ENCODE assay signal across 1 cellular context in genomic region chr6:109454483-109455160, GRCh38.
TF ChIP-seq lines count a peak whose summit lies in the region.

No MANE protein-coding gene starts in this region.

TF ChIP-seq in GM12878, 131 proteins besides CTCF, POLR2A, EP300 and RAD21:
- TF ChIP-seq HDAC6 (IDR thresholded peaks at IDR 0.05; ENCODE audit: unreplicated experiment): no peak
- TF ChIP-seq BHLHE40 (IDR thresholded peaks at IDR 0.05; ENCODE audit: borderline replicate concordance in 1 of 2, low read depth in 2 of 2, low read length in 1 of 2): peak; percentile 44 to 78; a peak in 3 of 4 replicates
- peak; percentile 46; the same call in 1 of the 2 replicates for TF ChIP-seq MTA2 (IDR thresholded peaks at IDR 0.05; ENCODE audit: low read depth)
- peak; percentile 81 for TF ChIP-seq MAX (IDR thresholded peaks at IDR 0.05; ENCODE audit: low read depth, low read length)
- peak; percentile 54; the same call in 1 of the 2 replicates for TF ChIP-seq SMARCA5 (IDR thresholded peaks at IDR 0.05)
- TF ChIP-seq IKZF2 (IDR thresholded peaks at IDR 0.05): peak; percentile 40 to 74; a peak in 3 of 4 replicates
- peak; percentile 4; the same call in 1 of the 2 replicates for TF ChIP-seq TCF12 (IDR thresholded peaks at IDR 0.05; ENCODE audit: low read depth, low read length)
- TF ChIP-seq ZBED1 (IDR thresholded peaks at IDR 0.05; ENCODE audit: borderline replicate concordance): peak; percentile 39; the same call in 1 of the 2 replicates
- 0 out of 2 replicates have a peak, but pooled peaks have one; percentile 55 for TF ChIP-seq PML (IDR thresholded peaks at IDR 0.05; ENCODE audit: low read length)
- TF ChIP-seq TCF3 (IDR thresholded peaks at IDR 0.05; ENCODE audit: borderline replicate concordance, insufficient read depth, low read depth, low read length): peak; percentile 66; the same call in 1 of the 2 replicates
- TF ChIP-seq EGR1 (IDR thresholded peaks at IDR 0.05; ENCODE audit: borderline replicate concordance in 1 of 2, low read depth in 2 of 2, low read length in 2 of 2): peak in 1 of 2 experiments; percentile 57; a peak in 1 of 3 replicates
- TF ChIP-seq YY1 (IDR thresholded peaks at IDR 0.05; ENCODE audit: low read depth, low read length): peak; percentile 8; the same call in 1 of the 2 replicates
- TF ChIP-seq NKRF (conservative IDR thresholded peaks at IDR 0.05): 0 out of 2 replicates have a peak, but pooled peaks have one; percentile 22
- TF ChIP-seq IKZF1 (conservative IDR thresholded peaks at IDR 0.05): peak; percentile 60
- peak; percentile 65 for TF ChIP-seq MEF2B (IDR thresholded peaks at IDR 0.05; ENCODE audit: partially characterized antibody, poor library complexity, severe bottlenecking)
- TF ChIP-seq FOS (IDR thresholded peaks at IDR 0.05; ENCODE audit: borderline replicate concordance, extremely low read depth, insufficient read length): no peak
- peak; percentile 93 for TF ChIP-seq RUNX3 (IDR thresholded peaks at IDR 0.05; ENCODE audit: low read length)
- TF ChIP-seq TAF1 (IDR thresholded peaks at IDR 0.05; ENCODE audit: borderline replicate concordance, low read depth, low read length): peak; percentile 70; the same call in 1 of the 2 replicates
- TF ChIP-seq, protein P1, sequence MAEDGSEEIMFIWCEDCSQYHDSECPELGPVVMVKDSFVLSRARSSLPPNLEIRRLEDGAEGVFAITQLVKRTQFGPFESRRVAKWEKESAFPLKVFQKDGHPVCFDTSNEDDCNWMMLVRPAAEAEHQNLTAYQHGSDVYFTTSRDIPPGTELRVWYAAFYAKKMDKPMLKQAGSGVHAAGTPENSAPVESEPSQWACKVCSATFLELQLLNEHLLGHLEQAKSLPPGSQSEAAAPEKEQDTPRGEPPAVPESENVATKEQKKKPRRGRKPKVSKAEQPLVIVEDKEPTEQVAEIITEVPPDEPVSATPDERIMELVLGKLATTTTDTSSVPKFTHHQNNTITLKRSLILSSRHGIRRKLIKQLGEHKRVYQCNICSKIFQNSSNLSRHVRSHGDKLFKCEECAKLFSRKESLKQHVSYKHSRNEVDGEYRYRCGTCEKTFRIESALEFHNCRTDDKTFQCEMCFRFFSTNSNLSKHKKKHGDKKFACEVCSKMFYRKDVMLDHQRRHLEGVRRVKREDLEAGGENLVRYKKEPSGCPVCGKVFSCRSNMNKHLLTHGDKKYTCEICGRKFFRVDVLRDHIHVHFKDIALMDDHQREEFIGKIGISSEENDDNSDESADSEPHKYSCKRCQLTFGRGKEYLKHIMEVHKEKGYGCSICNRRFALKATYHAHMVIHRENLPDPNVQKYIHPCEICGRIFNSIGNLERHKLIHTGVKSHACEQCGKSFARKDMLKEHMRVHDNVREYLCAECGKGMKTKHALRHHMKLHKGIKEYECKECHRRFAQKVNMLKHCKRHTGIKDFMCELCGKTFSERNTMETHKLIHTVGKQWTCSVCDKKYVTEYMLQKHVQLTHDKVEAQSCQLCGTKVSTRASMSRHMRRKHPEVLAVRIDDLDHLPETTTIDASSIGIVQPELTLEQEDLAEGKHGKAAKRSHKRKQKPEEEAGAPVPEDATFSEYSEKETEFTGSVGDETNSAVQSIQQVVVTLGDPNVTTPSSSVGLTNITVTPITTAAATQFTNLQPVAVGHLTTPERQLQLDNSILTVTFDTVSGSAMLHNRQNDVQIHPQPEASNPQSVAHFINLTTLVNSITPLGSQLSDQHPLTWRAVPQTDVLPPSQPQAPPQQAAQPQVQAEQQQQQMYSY (CRISPR knock-in tag; IDR thresholded peaks at IDR 0.05): no peak
- peak; percentile 87 for TF ChIP-seq POLR2AphosphoS5 (IDR thresholded peaks at IDR 0.05; ENCODE audit: low read length)
- TF ChIP-seq ATF7 (IDR thresholded peaks at IDR 0.05; ENCODE audit: low read depth): peak; percentile 19; the same call in 1 of the 2 replicates
- TF ChIP-seq LARP7 (IDR thresholded peaks at IDR 0.05): peak; percentile 57; the same call in 1 of the 2 replicates
- TF ChIP-seq MXI1 (IDR thresholded peaks at IDR 0.05; ENCODE audit: low read depth, low read length): peak; percentile 54
- TF ChIP-seq CREM (IDR thresholded peaks at IDR 0.05; ENCODE audit: low read depth): peak; percentile 70
- TF ChIP-seq NR2C1 (IDR thresholded peaks at IDR 0.05): no peak
- TF ChIP-seq DPF2 (IDR thresholded peaks at IDR 0.05): 0 out of 2 replicates have a peak, but pooled peaks have one; percentile 19
- peak; percentile 48; the same call in 1 of the 2 replicates for TF ChIP-seq NFIC (IDR thresholded peaks at IDR 0.05; ENCODE audit: low read depth, low read length)
- peak; percentile 74; the same call in 2 of the 3 replicates for TF ChIP-seq POU2F2 (IDR thresholded peaks at IDR 0.05; ENCODE audit: borderline replicate concordance, low read depth, low read length)
- peak; percentile 48; the same call in 1 of the 2 replicates for TF ChIP-seq IRF4 (IDR thresholded peaks at IDR 0.05; ENCODE audit: low read depth, low read length)
- TF ChIP-seq SP1 (IDR thresholded peaks at IDR 0.05; ENCODE audit: low read depth, low read length): peak; percentile 74
- TF ChIP-seq MYC (IDR thresholded peaks at IDR 0.05; ENCODE audit: insufficient read depth, insufficient read length, insufficient replicate concordance, low read length, severe bottlenecking): peak; percentile 48
- 0 out of 2 replicates have a peak, but pooled peaks have one; percentile 21 for TF ChIP-seq POLR2AphosphoS2 (IDR thresholded peaks at IDR 0.05; ENCODE audit: low read depth, low read length)
- no peak for TF ChIP-seq TCF7 (IDR thresholded peaks at IDR 0.05; ENCODE audit: borderline replicate concordance)
- peak; percentile 38; the same call in 1 of the 2 replicates for TF ChIP-seq NBN (IDR thresholded peaks at IDR 0.05)
- peak; percentile 59; the same call in 1 of the 2 replicates for TF ChIP-seq PAX5 (IDR thresholded peaks at IDR 0.05; ENCODE audit: borderline replicate concordance, low read depth, low read length)
- TF ChIP-seq MTA3 (IDR thresholded peaks at IDR 0.05; ENCODE audit: borderline replicate concordance, low read length): peak; percentile 62; the same call in 1 of the 2 replicates
- no peak for TF ChIP-seq KDM1A (IDR thresholded peaks at IDR 0.05; ENCODE audit: borderline replicate concordance)
- TF ChIP-seq SREBF1 (IDR thresholded peaks at IDR 0.05; ENCODE audit: low read length): no peak
- no peak for TF ChIP-seq ZNF207 (IDR thresholded peaks at IDR 0.05; ENCODE audit: borderline replicate concordance)
- peak; percentile 21; the same call in 1 of the 2 replicates for TF ChIP-seq BCL11A (IDR thresholded peaks at IDR 0.05; ENCODE audit: low read depth, low read length)
- TF ChIP-seq, protein P2, sequence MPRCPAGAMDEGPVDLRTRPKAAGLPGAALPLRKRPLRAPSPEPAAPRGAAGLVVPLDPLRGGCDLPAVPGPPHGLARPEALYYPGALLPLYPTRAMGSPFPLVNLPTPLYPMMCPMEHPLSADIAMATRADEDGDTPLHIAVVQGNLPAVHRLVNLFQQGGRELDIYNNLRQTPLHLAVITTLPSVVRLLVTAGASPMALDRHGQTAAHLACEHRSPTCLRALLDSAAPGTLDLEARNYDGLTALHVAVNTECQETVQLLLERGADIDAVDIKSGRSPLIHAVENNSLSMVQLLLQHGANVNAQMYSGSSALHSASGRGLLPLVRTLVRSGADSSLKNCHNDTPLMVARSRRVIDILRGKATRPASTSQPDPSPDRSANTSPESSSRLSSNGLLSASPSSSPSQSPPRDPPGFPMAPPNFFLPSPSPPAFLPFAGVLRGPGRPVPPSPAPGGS (IDR thresholded peaks at IDR 0.05; ENCODE audit: borderline replicate concordance, insufficient read depth, low read depth, low read length, poor library complexity, severe bottlenecking): no peak
- no peak for TF ChIP-seq KLF5 (IDR thresholded peaks at IDR 0.05; ENCODE audit: partially characterized antibody)
- peak; percentile 74; the same call in 1 of the 2 replicates for TF ChIP-seq MEF2A (IDR thresholded peaks at IDR 0.05; ENCODE audit: insufficient read depth, low read depth, low read length)
- TF ChIP-seq, protein P3, sequence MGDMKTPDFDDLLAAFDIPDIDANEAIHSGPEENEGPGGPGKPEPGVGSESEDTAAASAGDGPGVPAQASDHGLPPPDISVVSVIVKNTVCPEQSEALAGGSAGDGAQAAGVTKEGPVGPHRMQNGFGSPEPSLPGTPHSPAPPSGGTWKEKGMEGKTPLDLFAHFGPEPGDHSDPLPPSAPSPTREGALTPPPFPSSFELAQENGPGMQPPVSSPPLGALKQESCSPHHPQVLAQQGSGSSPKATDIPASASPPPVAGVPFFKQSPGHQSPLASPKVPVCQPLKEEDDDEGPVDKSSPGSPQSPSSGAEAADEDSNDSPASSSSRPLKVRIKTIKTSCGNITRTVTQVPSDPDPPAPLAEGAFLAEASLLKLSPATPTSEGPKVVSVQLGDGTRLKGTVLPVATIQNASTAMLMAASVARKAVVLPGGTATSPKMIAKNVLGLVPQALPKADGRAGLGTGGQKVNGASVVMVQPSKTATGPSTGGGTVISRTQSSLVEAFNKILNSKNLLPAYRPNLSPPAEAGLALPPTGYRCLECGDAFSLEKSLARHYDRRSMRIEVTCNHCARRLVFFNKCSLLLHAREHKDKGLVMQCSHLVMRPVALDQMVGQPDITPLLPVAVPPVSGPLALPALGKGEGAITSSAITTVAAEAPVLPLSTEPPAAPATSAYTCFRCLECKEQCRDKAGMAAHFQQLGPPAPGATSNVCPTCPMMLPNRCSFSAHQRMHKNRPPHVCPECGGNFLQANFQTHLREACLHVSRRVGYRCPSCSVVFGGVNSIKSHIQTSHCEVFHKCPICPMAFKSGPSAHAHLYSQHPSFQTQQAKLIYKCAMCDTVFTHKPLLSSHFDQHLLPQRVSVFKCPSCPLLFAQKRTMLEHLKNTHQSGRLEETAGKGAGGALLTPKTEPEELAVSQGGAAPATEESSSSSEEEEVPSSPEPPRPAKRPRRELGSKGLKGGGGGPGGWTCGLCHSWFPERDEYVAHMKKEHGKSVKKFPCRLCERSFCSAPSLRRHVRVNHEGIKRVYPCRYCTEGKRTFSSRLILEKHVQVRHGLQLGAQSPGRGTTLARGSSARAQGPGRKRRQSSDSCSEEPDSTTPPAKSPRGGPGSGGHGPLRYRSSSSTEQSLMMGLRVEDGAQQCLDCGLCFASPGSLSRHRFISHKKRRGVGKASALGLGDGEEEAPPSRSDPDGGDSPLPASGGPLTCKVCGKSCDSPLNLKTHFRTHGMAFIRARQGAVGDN (IDR thresholded peaks at IDR 0.05): peak; percentile 75
- TF ChIP-seq, protein P4, sequence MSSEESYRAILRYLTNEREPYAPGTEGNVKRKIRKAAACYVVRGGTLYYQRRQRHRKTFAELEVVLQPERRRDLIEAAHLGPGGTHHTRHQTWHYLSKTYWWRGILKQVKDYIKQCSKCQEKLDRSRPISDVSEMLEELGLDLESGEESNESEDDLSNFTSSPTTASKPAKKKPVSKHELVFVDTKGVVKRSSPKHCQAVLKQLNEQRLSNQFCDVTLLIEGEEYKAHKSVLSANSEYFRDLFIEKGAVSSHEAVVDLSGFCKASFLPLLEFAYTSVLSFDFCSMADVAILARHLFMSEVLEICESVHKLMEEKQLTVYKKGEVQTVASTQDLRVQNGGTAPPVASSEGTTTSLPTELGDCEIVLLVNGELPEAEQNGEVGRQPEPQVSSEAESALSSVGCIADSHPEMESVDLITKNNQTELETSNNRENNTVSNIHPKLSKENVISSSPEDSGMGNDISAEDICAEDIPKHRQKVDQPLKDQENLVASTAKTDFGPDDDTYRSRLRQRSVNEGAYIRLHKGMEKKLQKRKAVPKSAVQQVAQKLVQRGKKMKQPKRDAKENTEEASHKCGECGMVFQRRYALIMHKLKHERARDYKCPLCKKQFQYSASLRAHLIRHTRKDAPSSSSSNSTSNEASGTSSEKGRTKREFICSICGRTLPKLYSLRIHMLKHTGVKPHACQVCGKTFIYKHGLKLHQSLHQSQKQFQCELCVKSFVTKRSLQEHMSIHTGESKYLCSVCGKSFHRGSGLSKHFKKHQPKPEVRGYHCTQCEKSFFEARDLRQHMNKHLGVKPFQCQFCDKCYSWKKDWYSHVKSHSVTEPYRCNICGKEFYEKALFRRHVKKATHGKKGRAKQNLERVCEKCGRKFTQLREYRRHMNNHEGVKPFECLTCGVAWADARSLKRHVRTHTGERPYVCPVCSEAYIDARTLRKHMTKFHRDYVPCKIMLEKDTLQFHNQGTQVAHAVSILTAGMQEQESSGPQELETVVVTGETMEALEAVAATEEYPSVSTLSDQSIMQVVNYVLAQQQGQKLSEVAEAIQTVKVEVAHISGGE (CRISPR knock-in tag; IDR thresholded peaks at IDR 0.05): no peak
- peak; percentile 63 for TF ChIP-seq CREB1 (IDR thresholded peaks at IDR 0.05; ENCODE audit: low read depth)
- no peak for TF ChIP-seq RELA (IDR thresholded peaks at IDR 0.05; ENCODE audit: borderline replicate concordance, partially characterized antibody)
- TF ChIP-seq EED (IDR thresholded peaks at IDR 0.05; ENCODE audit: low read depth): peak; percentile 84
- peak; percentile 91 for TF ChIP-seq SPI1 (IDR thresholded peaks at IDR 0.05; ENCODE audit: borderline replicate concordance, insufficient read depth, low read depth, low read length)
